In the genomic region with DNA sequence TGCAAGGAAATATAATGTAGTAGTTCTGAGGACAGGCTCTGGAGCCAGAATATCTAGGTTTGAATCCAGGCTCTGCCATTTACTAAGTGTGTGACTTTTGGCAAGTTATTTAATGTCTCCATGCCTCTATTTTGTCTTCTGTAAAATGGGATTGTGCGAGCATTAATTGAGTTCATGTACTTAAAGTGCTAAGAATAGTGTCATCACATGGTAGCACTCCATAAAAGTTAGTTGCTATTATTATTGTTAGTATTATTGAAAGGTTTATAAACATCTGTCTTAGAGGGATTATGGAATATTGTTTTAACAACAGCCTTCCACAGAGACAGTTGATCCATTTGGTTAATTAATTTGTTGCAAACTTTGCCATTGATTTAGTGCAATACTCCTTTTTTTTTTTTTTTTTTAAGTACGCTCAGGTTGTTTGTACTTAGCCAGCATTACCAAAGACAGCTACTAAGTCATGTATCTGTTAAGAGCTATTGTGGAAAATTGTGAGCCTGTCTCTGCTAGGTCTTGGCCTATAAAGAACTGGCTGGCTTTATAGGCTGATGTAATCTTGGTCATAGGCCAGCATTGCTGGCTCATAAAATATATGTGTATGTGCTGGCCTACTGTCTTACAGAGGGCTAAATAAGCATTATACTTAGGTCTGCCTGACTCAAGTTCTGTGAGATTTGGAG, we compare ENCODE assay signal across 15 cellular contexts.
DNase-seq lines count a peak whose midpoint lies in the region; ATAC-seq and TF ChIP-seq lines count a peak whose summit lies in the region.
"Had no signal": no experiment of that assay in that cellular context is flagged by ENCODE, and none has a peak within 500 bp of the region (broad histone marks: within the 10 kb centered on the region; RNA-seq: fewer than 3 reads in every experiment).

No MANE protein-coding gene starts in this region.

- no peaks in the 10 kb centered on the region for H3K9me3 ChIP-seq in colonic mucosa
- H3K9me3 ChIP-seq in muscle layer of colon (ENCODE audit: low read length), result no peaks in the 10 kb centered on the region
- H3K9me3 ChIP-seq in effector memory CD4-positive, alpha-beta T cell (ENCODE audit: control insufficient read depth, low read length), result no peaks in the 10 kb centered on the region
- H3K9me3 ChIP-seq: esophagus muscularis mucosa had no signal

- DNase-seq in EH (ENCODE audit: low read depth) (peak; percentile 65), M059J (ENCODE audit: low read depth) (peak; percentile 53), colonic mucosa (peak; percentile 27), COLO829 (ENCODE audit: low spot score) (no peak)
- no peak for DNase-seq in effector memory CD4-positive, alpha-beta T cell
- DNase-seq: caudate nucleus; CD4-positive, alpha-beta T cell; NCI-H1436 treated with DMSO at 0.1 percent for 48 hours; nephron progenitor cell had no signal

- ATAC-seq in GM19324 (IDR thresholded peaks at IDR 0.05; ENCODE audit: low FRiP score, unreplicated experiment), result no peak
- ATAC-seq in HG02970 (IDR thresholded peaks at IDR 0.05; ENCODE audit: low FRiP score, unreplicated experiment), result no peak
- ATAC-seq: activated T-helper 17 cell treated with anti-CD3 and anti-CD28 coated beads, Interleukin-2, amount 50 U/mL, for 72 hours; SK-N-SH treated with all-trans-retinoic acid at 6 μM for 48 hours had no signal

- intact Hi-C loops in colonic mucosa (cut with DNase I), result no loop called here

- H3K9ac ChIP-seq in colonic mucosa (ENCODE audit: low read depth in 2 of 2, low read length in 2 of 2), result no peak overlapping the region
- H3K9ac ChIP-seq in muscle layer of colon (ENCODE audit: low read length), result no peak overlapping the region

- no peaks in the 10 kb centered on the region for H3K27me3 ChIP-seq in colonic mucosa
- no peaks in the 10 kb centered on the region for H3K27me3 ChIP-seq in muscle layer of colon (ENCODE audit: control insufficient read depth in 1 of 2, insufficient read depth in 2 of 2, low read length in 2 of 2)
- no peaks in the 10 kb centered on the region for H3K27me3 ChIP-seq in effector memory CD4-positive, alpha-beta T cell (replicated peaks; ENCODE audit: control insufficient read depth, insufficient read depth, low read length, poor library complexity, severe bottlenecking)
- H3K27me3 ChIP-seq: esophagus muscularis mucosa had no signal

- H3K4me1 ChIP-seq in colonic mucosa (no peaks in the 10 kb centered on the region), muscle layer of colon (ENCODE audit: insufficient read depth, low read length) (peaks cover 17% of the 10 kb centered on the region)
- no peaks in the 10 kb centered on the region for H3K4me1 ChIP-seq in effector memory CD4-positive, alpha-beta T cell (ENCODE audit: control insufficient read depth, insufficient read depth, low read length, poor library complexity, severe bottlenecking)

- no peak for TF ChIP-seq CTCF in colonic mucosa (IDR thresholded peaks at IDR 0.05)

- H3K4me3 ChIP-seq in colonic mucosa, result no peak overlapping the region
- H3K4me3 ChIP-seq in muscle layer of colon (ENCODE audit: low read depth in 1 of 2, low read length in 2 of 2), result no peak overlapping the region
- H3K4me3 ChIP-seq in effector memory CD4-positive, alpha-beta T cell (ENCODE audit: insufficient read depth, low read depth, low read length, poor library complexity, severe bottlenecking), result no peak overlapping the region
- H3K4me3 ChIP-seq: esophagus muscularis mucosa had no signal

- H3K36me3 ChIP-seq in colonic mucosa (no peaks in the 10 kb centered on the region), muscle layer of colon (ENCODE audit: insufficient read depth, low read length) (no peaks in the 10 kb centered on the region)
- no peaks in the 10 kb centered on the region for H3K36me3 ChIP-seq in effector memory CD4-positive, alpha-beta T cell (ENCODE audit: control insufficient read depth, insufficient read depth, low read length)
- H3K36me3 ChIP-seq: esophagus muscularis mucosa had no signal

- H3K27ac ChIP-seq in colonic mucosa (no peak overlapping the region), muscle layer of colon (ENCODE audit: low read depth, low read length) (peak overlapping the region; percentile 38)
- no peak overlapping the region for H3K27ac ChIP-seq in effector memory CD4-positive, alpha-beta T cell (ENCODE audit: insufficient read depth, low read length, poor library complexity, severe bottlenecking)
- H3K27ac ChIP-seq: esophagus muscularis mucosa had no signal

Comparison
In these comparisons a context has a peak if more than half of its experiments do, and no peak if none do; other contexts are left out.
1. DNase-seq: peak in EH (single experiment), M059J (single experiment) and colonic mucosa (single experiment); none in COLO829 (single experiment) and effector memory CD4-positive, alpha-beta T cell (0 of 3).